In the genomic region with DNA sequence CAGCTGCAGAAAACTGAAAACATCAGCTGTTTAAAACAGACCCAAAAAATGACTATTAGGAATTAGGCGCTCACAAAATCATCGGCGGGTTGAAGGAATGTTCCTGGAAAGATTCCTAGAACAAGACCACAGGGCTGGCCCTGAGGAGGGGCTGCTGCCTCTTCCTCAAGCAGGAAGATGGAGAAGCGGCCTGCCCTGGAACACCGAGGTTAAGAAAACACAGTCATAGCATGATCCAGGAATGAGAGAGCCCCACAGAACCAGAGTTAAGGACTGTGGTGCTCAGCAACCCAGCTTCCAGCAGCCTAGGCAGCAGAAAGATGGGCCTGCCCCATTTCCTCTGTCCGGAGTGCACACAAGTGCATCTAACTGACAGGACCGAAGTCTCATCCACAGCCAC, we compare ENCODE assay signal across 20 cellular contexts.
DNase-seq lines count a peak whose midpoint lies in the region; ATAC-seq, FAIRE-seq and TF ChIP-seq lines count a peak whose summit lies in the region.
"Had no signal": no experiment of that assay in that cellular context is flagged by ENCODE, and none has a peak within 500 bp of the region (broad histone marks: within the 10 kb centered on the region; RNA-seq: fewer than 3 reads in every experiment).

No MANE protein-coding gene starts in this region.

- H4K20me1 ChIP-seq in MM.1S (ENCODE audit: insufficient read depth, low read length) = no peaks in the 10 kb centered on the region

- H2AFZ ChIP-seq in MM.1S (ENCODE audit: low read length) = peak overlapping the region; percentile 76

- DNase-seq in GM12892 (ENCODE audit: insufficient read length) (no peak), MM.1S (peak; percentile 39), fibroblast of the aortic adventitia (ENCODE audit: low read depth) (peak; percentile 70), smooth muscle cell of the brain vasculature (ENCODE audit: low read depth, low spot score) (peak; percentile 67), sigmoid colon (no peak), colonic mucosa (no peak)
- DNase-seq: activated CD4-positive, alpha-beta memory T cell treated with anti-CD3 and anti-CD28 coated beads, Interleukin-2, amount 10 ng/mL, durations not matched to agents 7 days and 5 days; activated naive CD8-positive, alpha-beta T cell treated with anti-CD3 and anti-CD28 coated beads for 36 hours; activated T-cell treated with anti-CD3 and anti-CD28 coated beads, Interleukin-2, amount 50 U/mL, for 4 hours; DMS153; effector memory CD8-positive, alpha-beta T cell; foreskin melanocyte; left ventricle myocardium inferior; NCI-H1930; NCI-H446 treated with DMSO at 0.1 percent for 48 hours; T-helper 1 cell; tibial artery; WERI-Rb-1 had no signal

- no peak for TF ChIP-seq EP300 in sigmoid colon (IDR thresholded peaks at IDR 0.05)

- H3K9ac ChIP-seq in MM.1S (ENCODE audit: low read length) (peak overlapping the region; percentile 60), colonic mucosa (ENCODE audit: low read depth in 2 of 2, low read length in 2 of 2) (no peak overlapping the region)

- H3K4me2 ChIP-seq in MM.1S (ENCODE audit: low read depth, low read length) = peak overlapping the region; percentile 36; the same call in 1 of the 2 replicates

- ATAC-seq in HG02973 (IDR thresholded peaks at IDR 0.05; ENCODE audit: unreplicated experiment) = no peak
- ATAC-seq: activated T-cell treated with anti-CD3 and anti-CD28 coated beads, Interleukin-2, amount 50 U/mL, for 4 hours; effector memory CD8-positive, alpha-beta T cell; stimulated activated effector memory CD8-positive, alpha-beta T cell treated with anti-CD3 and anti-CD28 coated beads, Interleukin-12 subunit alpha, Interleukin-12 subunit beta, amount 100 ng/mL, for 72 hours had no signal

- FAIRE-seq in GM12892 (lab: Jason Lieb, UNC) = peak; percentile 33

- H3K4me3 ChIP-seq in MM.1S (ENCODE audit: low read length) = no peak overlapping the region
- no peak overlapping the region for H3K4me3 ChIP-seq in fibroblast of the aortic adventitia (ENCODE audit: low read depth, low read length)
- H3K4me3 ChIP-seq in sigmoid colon = no peak overlapping the region
- no peak overlapping the region for H3K4me3 ChIP-seq in colonic mucosa
- H3K4me3 ChIP-seq: left ventricle myocardium inferior, tibial artery had no signal

- H3K79me2 ChIP-seq in MM.1S (ENCODE audit: low read length) = no peaks in the 10 kb centered on the region

- H3K27ac ChIP-seq in MM.1S (ENCODE audit: low read length) (peak overlapping the region; percentile 96), sigmoid colon (peak overlapping the region in 1 of 4 donors; percentile 14), colonic mucosa (no peak overlapping the region)
- H3K27ac ChIP-seq: left ventricle myocardium inferior, tibial artery, WERI-Rb-1 had no signal

- TF ChIP-seq CTCF in MM.1S (IDR thresholded peaks at IDR 0.05; ENCODE audit: low read length) (no peak), fibroblast of the aortic adventitia (IDR thresholded peaks at IDR 0.05; ENCODE audit: insufficient read depth, low read length) (no peak), sigmoid colon (IDR thresholded peaks at IDR 0.05) (no peak), colonic mucosa (IDR thresholded peaks at IDR 0.05) (no peak)

- H3K36me3 ChIP-seq in MM.1S (replicated peaks; ENCODE audit: insufficient read depth, low read length) (no peaks in the 10 kb centered on the region), sigmoid colon (no peaks in the 10 kb centered on the region), colonic mucosa (no peaks in the 10 kb centered on the region)
- H3K36me3 ChIP-seq: left ventricle myocardium inferior, tibial artery, WERI-Rb-1 had no signal

- intact Hi-C loops in sigmoid colon (cut with DNase I) (no loop called here), colonic mucosa (cut with DNase I) (no loop called here)

- H3K4me1 ChIP-seq in MM.1S (ENCODE audit: low read length) (peaks cover 48% of the 10 kb centered on the region), sigmoid colon (no peaks in the 10 kb centered on the region), colonic mucosa (no peaks in the 10 kb centered on the region)
- H3K4me1 ChIP-seq: left ventricle myocardium inferior had no signal

- no peak for TF ChIP-seq POLR2A in GM12892 (IDR thresholded peaks at IDR 0.05; ENCODE audit: low read depth, low read length)
- TF ChIP-seq POLR2A in sigmoid colon (IDR thresholded peaks at IDR 0.05) = no peak

- 72 to 81% methylated on average over 7 of the region's 7 CpGs for WGBS in sigmoid colon, 2 donors

- H3K9me2 ChIP-seq in MM.1S (replicated peaks; ENCODE audit: insufficient read depth, low read length) = no peaks in the 10 kb centered on the region

- H3F3A ChIP-seq in MM.1S (ENCODE audit: insufficient read depth, low read length) = peaks cover 26% of the 10 kb centered on the region

- H3K9me3 ChIP-seq in MM.1S (replicated peaks; ENCODE audit: insufficient read depth, low read length) (no peaks in the 10 kb centered on the region), sigmoid colon (no peaks in the 10 kb centered on the region), colonic mucosa (no peaks in the 10 kb centered on the region)
- H3K9me3 ChIP-seq: left ventricle myocardium inferior, tibial artery had no signal

- H3K27me3 ChIP-seq in MM.1S (replicated peaks; ENCODE audit: insufficient read depth, low read length) (no peaks in the 10 kb centered on the region), sigmoid colon (no peaks in the 10 kb centered on the region), colonic mucosa (no peaks in the 10 kb centered on the region)
- H3K27me3 ChIP-seq: tibial artery had no signal

Comparison
In these comparisons a context has a peak if more than half of its experiments do, and no peak if none do; other contexts are left out.
1. DNase-seq: peak in MM.1S (single experiment), fibroblast of the aortic adventitia (single experiment) and smooth muscle cell of the brain vasculature (single experiment); none in GM12892 (single experiment), sigmoid colon (single experiment) and colonic mucosa (single experiment).